In the genomic region with DNA sequence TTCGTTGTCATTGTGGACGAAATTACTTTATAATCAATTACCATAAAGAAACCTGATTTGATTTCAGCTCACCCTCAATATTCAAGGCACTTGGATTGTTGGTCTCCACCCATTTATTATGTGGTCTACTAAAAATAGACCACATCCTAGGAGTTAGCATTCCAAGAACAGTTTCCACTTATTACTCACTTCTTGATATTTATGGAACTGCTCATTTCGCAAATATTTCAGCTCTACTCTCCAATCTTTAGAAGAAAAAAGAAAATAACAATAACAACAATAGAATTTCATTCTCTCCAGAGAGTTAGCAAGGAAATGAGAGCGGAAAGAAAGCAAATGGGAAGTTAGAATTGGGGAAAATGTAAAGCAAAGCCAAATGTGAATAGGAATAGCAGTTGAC, we compare ENCODE assay signal across 12 cellular contexts. TPM values are rescaled to one million over a fixed set of nuclear protein-coding genes. Genes with fewer than 3 reads are reported as not detected.
DNase-seq lines count a peak whose midpoint lies in the region; ATAC-seq and TF ChIP-seq lines count a peak whose summit lies in the region.
"Had no signal": no experiment of that assay in that cellular context is flagged by ENCODE, and none has a peak within 500 bp of the region (broad histone marks: within the 10 kb centered on the region; RNA-seq: fewer than 3 reads in every experiment).

No MANE protein-coding gene starts in this region.

- no peaks in the 10 kb centered on the region for H4K20me1 ChIP-seq in SK-N-SH (ENCODE audit: insufficient read depth)
- H4K20me1 ChIP-seq in fibroblast of lung (ENCODE audit: control insufficient read depth, extremely low read depth, insufficient read depth, low read length) = no peaks in the 10 kb centered on the region

- ATAC-seq in gastrocnemius medialis = peak; percentile 52 to 65
- no peak for ATAC-seq in activated T-cell treated with anti-CD3 and anti-CD28 coated beads, Interleukin-2, amount 50 U/mL, for 4 hours
- ATAC-seq: natural killer cell had no signal

- TF ChIP-seq POLR2A in gastrocnemius medialis (IDR thresholded peaks at IDR 0.05) (no peak), sigmoid colon (IDR thresholded peaks at IDR 0.05) (no peak)

- H3K4me1 ChIP-seq in SK-N-SH (ENCODE audit: control insufficient read depth in 1 of 2, insufficient read depth in 2 of 2, low read depth in 1 of 2, low read length in 1 of 2) (peaks cover 11 to 24% of the 10 kb centered on the region in 2 experiments), fibroblast of lung (ENCODE audit: control insufficient read depth, extremely low read depth, insufficient read depth, low read length) (peaks cover 17% of the 10 kb centered on the region), gastrocnemius medialis (peaks cover 18 to 24% of the 10 kb centered on the region in 2 donors), sigmoid colon (peaks cover 0 to 34% (median 30%) of the 10 kb centered on the region in 4 donors)

- WGBS in SK-N-SH (ENCODE audit: low lambda C conversion rate) = 40% methylated on average over 4 of the region's 4 CpGs
- WGBS in sigmoid colon, 2 donors = 86 to 87% methylated on average over 4 of the region's 4 CpGs

- CTCF ChIA-PET in SK-N-SH (lab: Yijun Ruan, JAX) = interaction anchor here (1.2 kb wide), 1 partner anchor 16 kb away, joined by 3 read pairs; no protein-coding TSS in a partner anchor

- no peaks in the 10 kb centered on the region for H3K9me2 ChIP-seq in SK-N-SH

- DNase-seq in GM04503 (ENCODE audit: low read depth) = peak; percentile 80
- DNase-seq in SK-N-SH = no peak
- DNase-seq in fibroblast of lung (ENCODE audit: low read depth in 2 of 2) = peak; percentile 84 to 92
- no peak for DNase-seq in gastrocnemius medialis
- DNase-seq in retina = no peak
- DNase-seq in NCI-H187 (lab: John Stamatoyannopoulos, UW) = no peak
- no peak for DNase-seq in sigmoid colon
- no peak for DNase-seq in activated T-cell treated with anti-CD3 and anti-CD28 coated beads, Interleukin-2, amount 50 U/mL, for 4 hours
- DNase-seq: activated CD4-positive, alpha-beta T cell treated with anti-CD3 and anti-CD28 coated beads, Interleukin-2, amount 50 U/mL, for 4 hours; activated naive CD8-positive, alpha-beta T cell treated with anti-CD3 and anti-CD28 coated beads for 36 hours; natural killer cell; NCI-H2081 had no signal

- no peaks in the 10 kb centered on the region for H3K79me2 ChIP-seq in SK-N-SH (ENCODE audit: insufficient read depth)
- no peaks in the 10 kb centered on the region for H3K79me2 ChIP-seq in fibroblast of lung (ENCODE audit: control insufficient read depth, insufficient read depth, low read length)

- no peak for TF ChIP-seq RAD21 in SK-N-SH (IDR thresholded peaks at IDR 0.05; ENCODE audit: low read length)

- H3F3A ChIP-seq in SK-N-SH (replicated peaks; ENCODE audit: insufficient read depth) = peaks cover 18% of the 10 kb centered on the region

- H3K9ac ChIP-seq in SK-N-SH (0 out of 2 replicates have a peak overlapping the region, but pooled peaks have one; percentile 36), fibroblast of lung (ENCODE audit: insufficient read depth, low read length) (no peak overlapping the region)

- POLR2A ChIA-PET in SK-N-SH (lab: Yijun Ruan, JAX) = no interaction called here

- TF ChIP-seq EP300 in SK-N-SH (IDR thresholded peaks at IDR 0.05; ENCODE audit: borderline replicate concordance in 1 of 2, low read depth in 1 of 2, low read length in 1 of 2) (peak in 1 of 2 experiments; percentile 70; a peak in 1 of 4 replicates), sigmoid colon (IDR thresholded peaks at IDR 0.05) (no peak)

- H3K9me3 ChIP-seq in SK-N-SH = no peaks in the 10 kb centered on the region
- no peaks in the 10 kb centered on the region for H3K9me3 ChIP-seq in fibroblast of lung (ENCODE audit: control insufficient read depth, insufficient read depth, low read depth, low read length)
- no peaks in the 10 kb centered on the region for H3K9me3 ChIP-seq in gastrocnemius medialis
- peaks cover 0 to 4% (median 0%) of the 10 kb centered on the region in 4 donors for H3K9me3 ChIP-seq in sigmoid colon

- no peaks in the 10 kb centered on the region for H3K4me1 Mint-ChIP-seq in activated T-cell treated with anti-CD3 and anti-CD28 coated beads, Interleukin-2, amount 50 U/mL, for 4 hours (ENCODE audit: low read depth)
- H3K4me1 Mint-ChIP-seq: natural killer cell had no signal

- H3K27me3 ChIP-seq in SK-N-SH (ENCODE audit: insufficient read depth) (no peaks in the 10 kb centered on the region), fibroblast of lung (ENCODE audit: control insufficient read depth, insufficient read depth, low read length) (no peaks in the 10 kb centered on the region), gastrocnemius medialis (no peaks in the 10 kb centered on the region), sigmoid colon (no peaks in the 10 kb centered on the region)

- in situ Hi-C loops in gastrocnemius medialis (cut with MboI; ENCODE audit: low sequenced_read_pairs in 4 of 4) = no loop called here

- no peak overlapping the region for H3K4me3 Mint-ChIP-seq in activated T-cell treated with anti-CD3 and anti-CD28 coated beads, Interleukin-2, amount 50 U/mL, for 4 hours
- H3K4me3 Mint-ChIP-seq: activated naive CD8-positive, alpha-beta T cell treated with anti-CD3 and anti-CD28 coated beads for 36 hours; natural killer cell had no signal

- H3K4me2 ChIP-seq in SK-N-SH (peak overlapping the region; percentile 52), fibroblast of lung (ENCODE audit: extremely low read depth, insufficient read depth, low read length) (peak overlapping the region; percentile 57)

- H3K36me3 Mint-ChIP-seq in activated T-cell treated with anti-CD3 and anti-CD28 coated beads, Interleukin-2, amount 50 U/mL, for 4 hours (ENCODE audit: insufficient read depth) = no peaks in the 10 kb centered on the region
- H3K36me3 Mint-ChIP-seq: activated naive CD8-positive, alpha-beta T cell treated with anti-CD3 and anti-CD28 coated beads for 36 hours; natural killer cell had no signal

- TF ChIP-seq CTCF in SK-N-SH (IDR thresholded peaks at IDR 0.05) (no peak), fibroblast of lung (conservative IDR thresholded peaks at IDR 0.05 in 1 of 2, IDR thresholded peaks at IDR 0.05 in 1 of 2; ENCODE audit: low read depth in 1 of 2, low read length in 2 of 2) (no peak), gastrocnemius medialis (IDR thresholded peaks at IDR 0.05 in 4 of 5, conservative IDR thresholded peaks at IDR 0.05 in 1 of 5) (no peak), sigmoid colon (IDR thresholded peaks at IDR 0.05) (no peak)

- peak overlapping the region; percentile 28 to 78; a peak in 3 of 4 replicates for H3K27ac ChIP-seq in SK-N-SH (ENCODE audit: low read depth in 2 of 2, low read length in 1 of 2)
- H3K27ac ChIP-seq in fibroblast of lung (ENCODE audit: insufficient read depth, low read length) = peak overlapping the region; percentile 90
- H3K27ac ChIP-seq in gastrocnemius medialis = no peak overlapping the region
- H3K27ac ChIP-seq in sigmoid colon = peak overlapping the region in 2 of 4 donors; percentile 9 to 70

- intact Hi-C loops in gastrocnemius medialis (cut with DNase I; ENCODE audit: low total_unique reads) = loop anchor here (10.0 kb wide), 1 partner anchor 68 kb away; no protein-coding TSS in a partner anchor
- intact Hi-C loops in sigmoid colon (cut with DNase I) = no loop called here

- H3K27me3 Mint-ChIP-seq in activated T-cell treated with anti-CD3 and anti-CD28 coated beads, Interleukin-2, amount 50 U/mL, for 4 hours (ENCODE audit: low read depth) = peaks cover 18% of the 10 kb centered on the region

- no peaks in the 10 kb centered on the region for H3K36me3 ChIP-seq in SK-N-SH (replicated peaks in 1 of 2; ENCODE audit: control insufficient read depth in 1 of 2, insufficient read depth in 2 of 2, low read length in 1 of 2)
- H3K36me3 ChIP-seq in fibroblast of lung (ENCODE audit: control insufficient read depth, insufficient read depth, low read length) = no peaks in the 10 kb centered on the region
- no peaks in the 10 kb centered on the region for H3K36me3 ChIP-seq in gastrocnemius medialis
- no peaks in the 10 kb centered on the region for H3K36me3 ChIP-seq in sigmoid colon

- H2AFZ ChIP-seq in SK-N-SH (ENCODE audit: low read depth) (no peak overlapping the region), fibroblast of lung (ENCODE audit: low read length) (no peak overlapping the region)

- H3K4me3 ChIP-seq in SK-N-SH (ENCODE audit: low read depth in 2 of 2, low read length in 1 of 2) (no peak overlapping the region), fibroblast of lung (replicated peaks in 1 of 4; ENCODE audit: control extremely low read depth in 1 of 4, insufficient read depth in 1 of 4, low read depth in 3 of 4, low read length in 4 of 4) (peak overlapping the region in 1 of 4 experiments; percentile 14), gastrocnemius medialis (no peak overlapping the region), sigmoid colon (no peak overlapping the region)

- H3K9me3 Mint-ChIP-seq in activated T-cell treated with anti-CD3 and anti-CD28 coated beads, Interleukin-2, amount 50 U/mL, for 4 hours = no peaks in the 10 kb centered on the region
- H3K9me3 Mint-ChIP-seq: activated naive CD8-positive, alpha-beta T cell treated with anti-CD3 and anti-CD28 coated beads for 36 hours; natural killer cell had no signal

TF ChIP-seq in SK-N-SH, 30 proteins besides CTCF, POLR2A, EP300 and RAD21 (continues in another document):
- peak; percentile 88 for TF ChIP-seq FOSL2 (IDR thresholded peaks at IDR 0.05; ENCODE audit: borderline replicate concordance, low read depth)
- TF ChIP-seq TCF12 (IDR thresholded peaks at IDR 0.05) = peak; percentile 78
- peak; percentile 34; the same call in 1 of the 2 replicates for TF ChIP-seq POLR2AphosphoS5 (IDR thresholded peaks at IDR 0.05; ENCODE audit: low read depth, low read length)
- no peak for TF ChIP-seq SMC3 (IDR thresholded peaks at IDR 0.05; ENCODE audit: low read depth, low read length)

RNA-seq across cellular contexts. Expression of a gene that starts 26.2 kb away (rescaled TPM):
- 90.4 and 105 TPM in 2 replicates for polyA plus RNA-seq in SK-N-SH (2012; rRNA removed)
- polyA plus RNA-seq in SK-N-SH (2012; cell fraction: cytosol; rRNA removed) = 135 and 159 TPM in 2 replicates
- polyA plus RNA-seq in SK-N-SH (2012; cell fraction: nucleus; rRNA removed) = 38.2 and 65.9 TPM in 2 replicates
- 50.3 and 64.9 TPM in 2 replicates for total RNA-seq in fibroblast of lung
- polyA plus RNA-seq in fibroblast of lung = 155 TPM in 2 replicates
- polyA plus RNA-seq in fibroblast of lung (2012) = 111 and 133 TPM in 2 replicates
- polyA minus RNA-seq in fibroblast of lung (ENCODE audit: low replicate concordance) = 10.5 and 30.0 TPM in 2 replicates
- 10 to 100 TPM; 27.9 to 33.7 (median 30.8) TPM for total RNA-seq in gastrocnemius medialis
- total RNA-seq in sigmoid colon = 10 to 100 TPM; 57.6 to 66.5 (median 64.7) TPM
- 10 to 100 TPM; 44.4 to 71.7 (median 56.9) TPM for polyA plus RNA-seq in sigmoid colon
- 100 to 1,000 TPM; 144 to 160 (median 160) TPM for total RNA-seq in activated T-cell treated with anti-CD3 and anti-CD28 coated beads, Interleukin-2, amount 50 U/mL, for 4 hours

Comparison
In these comparisons a context has a peak if more than half of its experiments do, and no peak if none do; other contexts are left out.
1. DNase-seq: peak in GM04503 (single experiment) and fibroblast of lung (2 of 2); none in SK-N-SH (single experiment), gastrocnemius medialis (0 of 2), retina (single experiment), NCI-H187 (0 of 2), sigmoid colon (single experiment) and activated T-cell treated with anti-CD3 and anti-CD28 coated beads, Interleukin-2, amount 50 U/mL, for 4 hours (single experiment).
2. H3K27ac ChIP-seq: peak in SK-N-SH (2 of 2) and fibroblast of lung (single experiment); none in gastrocnemius medialis (0 of 4).
3. ATAC-seq: peak in gastrocnemius medialis (2 of 2); none in activated T-cell treated with anti-CD3 and anti-CD28 coated beads, Interleukin-2, amount 50 U/mL, for 4 hours (0 of 2).